ENCODE assay signal across 2 cellular contexts in the genomic region with DNA sequence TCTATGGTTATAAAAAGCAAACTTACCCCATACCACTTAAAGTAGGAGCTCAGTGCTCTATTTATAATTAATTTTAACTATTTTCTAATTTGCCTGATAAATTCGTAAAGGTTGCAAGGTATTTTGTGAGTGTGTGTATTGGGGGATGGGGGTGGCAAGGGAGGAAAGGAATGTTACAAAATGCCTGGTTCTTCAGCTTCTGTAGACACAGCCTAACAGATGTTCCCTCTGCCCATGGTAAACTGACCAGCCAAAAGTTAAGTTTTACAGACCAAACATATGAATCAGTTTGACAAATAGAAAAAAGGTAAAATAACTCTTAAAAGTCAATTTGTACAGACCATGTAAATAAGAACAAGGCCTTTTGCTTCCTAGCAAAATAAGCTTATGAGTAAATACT.
TF ChIP-seq lines count a peak whose summit lies in the region.

No MANE protein-coding gene starts in this region.

TF ChIP-seq in WTC11, 78 proteins besides CTCF, POLR2A, EP300 and RAD21 (continued from another document):
- TF ChIP-seq, protein P1, sequence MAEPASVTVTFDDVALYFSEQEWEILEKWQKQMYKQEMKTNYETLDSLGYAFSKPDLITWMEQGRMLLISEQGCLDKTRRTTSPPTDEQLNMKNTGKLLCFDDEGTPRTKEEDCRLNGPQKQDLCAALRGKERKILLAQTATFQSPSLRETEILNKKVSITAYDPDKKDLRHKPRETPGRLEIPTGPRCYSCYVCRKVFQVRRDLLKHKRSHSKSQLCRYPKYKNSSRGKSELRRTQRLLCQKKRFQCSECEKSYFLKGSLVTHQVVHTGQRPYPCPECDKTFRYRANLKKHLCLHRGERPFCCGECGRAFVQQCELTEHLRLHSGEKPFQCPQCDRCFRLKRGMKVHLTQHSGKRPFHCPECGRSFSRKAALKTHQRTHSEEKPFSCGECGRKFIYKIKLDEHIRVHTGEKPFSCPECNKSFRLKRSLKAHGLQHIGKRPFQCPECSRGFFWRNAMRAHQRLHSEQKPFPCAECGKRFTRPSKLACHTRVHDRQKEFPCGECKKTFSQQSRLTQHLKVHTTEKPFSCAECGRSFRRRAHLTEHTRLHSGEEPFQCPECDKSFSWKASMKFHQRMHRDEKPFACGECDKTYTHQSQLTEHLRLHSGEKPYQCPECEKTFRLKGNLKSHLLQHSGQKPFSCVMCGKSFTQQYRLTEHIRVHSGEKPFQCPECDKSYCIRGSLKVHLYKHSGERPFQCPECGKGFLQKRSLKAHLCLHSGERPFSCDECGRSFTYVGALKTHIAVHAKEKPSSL (CRISPR knock-in tag; conservative IDR thresholded peaks at IDR 0.05), result no peak
- no peak for TF ChIP-seq ELF4 (CRISPR knock-in tag; IDR thresholded peaks at IDR 0.05; ENCODE audit: low read depth)

TF ChIP-seq in SK-N-SH, 30 proteins besides CTCF, POLR2A, EP300 and RAD21 (continued from another document):
- TF ChIP-seq, protein P2, sequence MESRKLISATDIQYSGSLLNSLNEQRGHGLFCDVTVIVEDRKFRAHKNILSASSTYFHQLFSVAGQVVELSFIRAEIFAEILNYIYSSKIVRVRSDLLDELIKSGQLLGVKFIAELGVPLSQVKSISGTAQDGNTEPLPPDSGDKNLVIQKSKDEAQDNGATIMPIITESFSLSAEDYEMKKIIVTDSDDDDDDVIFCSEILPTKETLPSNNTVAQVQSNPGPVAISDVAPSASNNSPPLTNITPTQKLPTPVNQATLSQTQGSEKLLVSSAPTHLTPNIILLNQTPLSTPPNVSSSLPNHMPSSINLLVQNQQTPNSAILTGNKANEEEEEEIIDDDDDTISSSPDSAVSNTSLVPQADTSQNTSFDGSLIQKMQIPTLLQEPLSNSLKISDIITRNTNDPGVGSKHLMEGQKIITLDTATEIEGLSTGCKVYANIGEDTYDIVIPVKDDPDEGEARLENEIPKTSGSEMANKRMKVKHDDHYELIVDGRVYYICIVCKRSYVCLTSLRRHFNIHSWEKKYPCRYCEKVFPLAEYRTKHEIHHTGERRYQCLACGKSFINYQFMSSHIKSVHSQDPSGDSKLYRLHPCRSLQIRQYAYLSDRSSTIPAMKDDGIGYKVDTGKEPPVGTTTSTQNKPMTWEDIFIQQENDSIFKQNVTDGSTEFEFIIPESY (IDR thresholded peaks at IDR 0.05; ENCODE audit: borderline replicate concordance, low read depth), result no peak
- TF ChIP-seq, protein P3, sequence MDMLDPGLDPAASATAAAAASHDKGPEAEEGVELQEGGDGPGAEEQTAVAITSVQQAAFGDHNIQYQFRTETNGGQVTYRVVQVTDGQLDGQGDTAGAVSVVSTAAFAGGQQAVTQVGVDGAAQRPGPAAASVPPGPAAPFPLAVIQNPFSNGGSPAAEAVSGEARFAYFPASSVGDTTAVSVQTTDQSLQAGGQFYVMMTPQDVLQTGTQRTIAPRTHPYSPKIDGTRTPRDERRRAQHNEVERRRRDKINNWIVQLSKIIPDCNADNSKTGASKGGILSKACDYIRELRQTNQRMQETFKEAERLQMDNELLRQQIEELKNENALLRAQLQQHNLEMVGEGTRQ (IDR thresholded peaks at IDR 0.05; ENCODE audit: borderline replicate concordance, low read depth, low read length), result no peak
- TF ChIP-seq NFIC (IDR thresholded peaks at IDR 0.05; ENCODE audit: borderline replicate concordance), result no peak
- no peak for TF ChIP-seq GATA2 (CRISPR knock-in tag; IDR thresholded peaks at IDR 0.05)
- no peak for TF ChIP-seq RXRA (IDR thresholded peaks at IDR 0.05; ENCODE audit: borderline replicate concordance, low read depth)
